In genomic region chr10:52063159-52063558, GRCh38 we compare ENCODE assay signal across 1 cellular context.
TF ChIP-seq lines count a peak whose summit lies in the region.

No MANE protein-coding gene starts in this region.

TF ChIP-seq in H1, 55 proteins besides CTCF, POLR2A, EP300 and RAD21 (continued from another document):
- TF ChIP-seq GABPA (IDR thresholded peaks at IDR 0.05; ENCODE audit: borderline replicate concordance, insufficient read depth, low read length) (no peak), FOSL1 (IDR thresholded peaks at IDR 0.05; ENCODE audit: insufficient read depth, low read depth, low read length) (no peak), CEBPB (IDR thresholded peaks at IDR 0.05; ENCODE audit: low read depth, low read length) (no peak), RNF2 (IDR thresholded peaks at IDR 0.05; ENCODE audit: borderline replicate concordance, low read depth, low read length, missing control alignments, poor library complexity, severe bottlenecking) (no peak)
